In genomic region chr10:11856089-11856488, GRCh38 we compare ENCODE assay signal across 27 cellular contexts.
"Had no signal": no experiment of that assay in that cellular context is flagged by ENCODE, and none has a peak within 500 bp of the region (broad histone marks: within the 10 kb centered on the region; RNA-seq: fewer than 3 reads in every experiment).

No MANE protein-coding gene starts in this region.

- H3K36me3 ChIP-seq: prostate gland, transverse colon had no signal

- H3K27me3 ChIP-seq: left lung, pancreas, stomach, testis, thyroid gland, transverse colon, upper lobe of left lung had no signal

- DNase-seq: hypothalamus; immature natural killer cell; kidney; left colon; left lung; mesendoderm; midbrain; naive thymus-derived CD4-positive, alpha-beta T cell; posterior cingulate gyrus; retina; right cardiac atrium; stimulated activated CD4-positive, alpha-beta T cell treated with anti-CD3 and anti-CD28 coated beads, Interleukin-15, amount 100 ng/mL, for 24 hours; stimulated activated CD4-positive, alpha-beta T cell treated with anti-CD3 and anti-CD28 coated beads, Interleukin-2, amount 100 ng/mL, for 24 hours; stimulated activated CD4-positive, alpha-beta T cell treated with anti-CD3 and anti-CD28 coated beads, Interleukin-4, amount 100 ng/mL, for 1 hour; stimulated activated naive B cell treated with anti-CD40 and anti-IgM and Interleukin-4, amounts not matched to agents 10 μg/mL and 1 μg/mL and 100 μg/mL, for 72 hours; stimulated activated naive CD8-positive, alpha-beta T cell treated with anti-CD3 and anti-CD28 coated beads, Interleukin-15, Interleukin-2, amounts not matched to agents 100 U/mL and 50 U/mL, for 24 hours; stomach; testis; thyroid gland; transverse colon had no signal

- H3K4me3 ChIP-seq: left lung, lung, mucosa of descending colon, pancreas, prostate gland, smooth muscle cell, stomach, testis, thyroid gland, transverse colon, upper lobe of left lung had no signal

- ATAC-seq: left lung; naive thymus-derived CD4-positive, alpha-beta T cell; natural killer cell treated with Interleukin-12 subunit alpha and Interleukin-12 subunit beta and Interleukin-15 and Interleukin-18, amount 100 ng/mL, for 72 hours; pancreas; right cardiac atrium; stimulated activated naive B cell treated with anti-CD40 and anti-IgM and Interleukin-4, amounts not matched to agents 10 μg/mL and 1 μg/mL and 100 μg/mL, for 72 hours; stimulated activated naive CD8-positive, alpha-beta T cell treated with anti-CD3 and anti-CD28 coated beads, Interleukin-15, Interleukin-2, amounts not matched to agents 100 U/mL and 50 U/mL, for 24 hours had no signal

- H3K9me3 ChIP-seq: left lung, mucosa of descending colon, pancreas, prostate gland, stomach, testis, thyroid gland, transverse colon, upper lobe of left lung had no signal

- H3K27ac ChIP-seq: left lung, pancreas, prostate gland, stomach, testis, thyroid gland, transverse colon, upper lobe of left lung had no signal

- H3K4me2 ChIP-seq: smooth muscle cell had no signal

- H3K4me1 ChIP-seq: left lung, pancreas, prostate gland, stomach, testis, thyroid gland, transverse colon, upper lobe of left lung had no signal
